ENCODE assay signal across 1 cellular context in the genomic region with DNA sequence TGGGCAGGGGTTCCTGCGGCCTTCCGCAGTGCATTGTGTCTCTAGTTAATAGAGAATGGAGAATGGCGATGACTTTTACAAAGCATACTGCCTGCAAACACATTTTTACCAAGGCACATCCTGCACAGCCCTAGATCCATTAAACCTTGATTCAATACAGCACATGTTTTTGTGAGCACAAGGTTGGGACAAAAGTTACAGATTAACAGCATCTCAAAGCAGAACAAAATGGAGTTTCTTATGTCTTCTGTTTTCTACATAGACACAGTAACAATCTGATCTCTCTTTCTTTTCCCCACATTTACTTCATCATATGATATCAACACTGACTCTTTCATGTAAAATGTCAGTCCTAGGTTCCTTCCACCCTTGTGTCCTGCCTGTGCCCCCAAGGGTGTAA.
TF ChIP-seq lines count a peak whose summit lies in the region.

No MANE protein-coding gene starts in this region.

TF ChIP-seq in H1, 55 proteins besides CTCF, POLR2A, EP300 and RAD21:
- TF ChIP-seq CTBP2 (IDR thresholded peaks at IDR 0.05; ENCODE audit: borderline replicate concordance, insufficient read depth, insufficient read length, low read length) (no peak), BACH1 (IDR thresholded peaks at IDR 0.05; ENCODE audit: low read length) (no peak), CEBPB (IDR thresholded peaks at IDR 0.05; ENCODE audit: low read depth, low read length) (no peak), NANOG (IDR thresholded peaks at IDR 0.05; ENCODE audit: insufficient read depth, low read depth, low read length, poor library complexity, severe bottlenecking) (no peak), JUN (IDR thresholded peaks at IDR 0.05; ENCODE audit: low read depth, low read length) (no peak), CBX8 (IDR thresholded peaks at IDR 0.05; ENCODE audit: borderline replicate concordance, low read depth, low read length) (no peak), BRCA1 (IDR thresholded peaks at IDR 0.05; ENCODE audit: low read depth, low read length) (no peak), EZH2 (IDR thresholded peaks at IDR 0.05; ENCODE audit: low read depth, low read length, severe bottlenecking) (no peak), POLR2AphosphoS5 (IDR thresholded peaks at IDR 0.05; ENCODE audit: low read depth, low read length) (no peak), EGR1 (IDR thresholded peaks at IDR 0.05; ENCODE audit: borderline replicate concordance, low read depth, low read length) (no peak)
